In the genomic region with DNA sequence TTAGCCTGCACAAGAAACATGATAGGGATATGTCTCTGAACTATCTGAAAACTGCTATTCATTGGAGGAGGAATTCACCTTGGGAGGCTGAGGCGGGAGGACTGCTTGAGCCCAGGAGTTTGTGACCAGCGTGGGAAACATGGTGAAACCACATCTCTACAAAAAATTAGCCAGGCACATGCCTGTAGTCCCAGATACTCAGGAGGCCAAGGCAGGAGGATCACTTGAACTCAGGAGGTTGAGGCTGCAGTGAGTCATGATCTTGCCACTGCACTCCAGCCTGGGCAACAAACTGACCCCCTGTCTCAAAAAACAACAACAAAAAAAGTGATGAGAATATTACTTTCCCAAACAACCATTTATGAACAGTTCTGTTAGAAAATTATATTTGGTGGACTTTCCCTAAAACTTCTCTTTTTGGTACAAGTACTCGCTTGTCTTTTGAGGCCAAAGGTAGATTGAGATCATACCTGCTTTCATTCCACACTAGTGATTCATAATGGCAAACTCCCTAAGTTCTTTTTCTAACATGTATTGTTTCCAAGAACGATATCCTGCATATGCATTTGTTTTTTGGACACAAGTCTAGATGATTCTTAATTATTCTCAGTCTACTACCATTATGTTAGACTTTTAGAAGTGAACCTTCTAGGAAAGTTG, we compare ENCODE assay signal across 34 cellular contexts.
"Had no signal": no experiment of that assay in that cellular context is flagged by ENCODE, and none has a peak within 500 bp of the region (broad histone marks: within the 10 kb centered on the region; RNA-seq: fewer than 3 reads in every experiment).

No MANE protein-coding gene starts in this region.

- H3K9me3 ChIP-seq: colonic mucosa, heart right ventricle, ovary, upper lobe of left lung, vagina had no signal

- ATAC-seq: activated CD4-positive, CD25-positive, alpha-beta regulatory T cell treated with anti-CD3 and anti-CD28 coated beads, Interleukin-2, amount 50 U/mL, for 24 hours; activated naive CD4-positive, alpha-beta T cell treated with anti-CD3 and anti-CD28 coated beads, Interleukin-2, amount 50 U/mL, for 72 hours; activated T-helper 17 cell treated with anti-CD3 and anti-CD28 coated beads, Interleukin-2, amount 50 U/mL, for 72 hours; heart right ventricle; left colon; naive thymus-derived CD4-positive, alpha-beta T cell; sciatic nerve; stimulated activated effector memory CD8-positive, alpha-beta T cell treated with anti-CD3 and anti-CD28 coated beads, Interleukin-12 subunit alpha, Interleukin-12 subunit beta, amount 100 ng/mL, for 72 hours; stimulated activated naive CD8-positive, alpha-beta T cell treated with anti-CD3 and anti-CD28 coated beads, Interleukin-15, amount 100 ng/mL, for 72 hours had no signal

- DNase-seq: activated CD4-positive, alpha-beta memory T cell treated with anti-CD3 and anti-CD28 coated beads for 36 hours; activated CD4-positive, alpha-beta T cell treated with anti-CD3 and anti-CD28 coated beads, Interleukin-2, amount 10 ng/mL, durations not matched to agents 24 days and 14 days; activated CD8-positive, alpha-beta memory T cell treated with anti-CD3 and anti-CD28 coated beads, Interleukin-2, amount 50 U/mL, for 48 hours; activated gamma-delta T cell treated with Interleukin-2 at 50 U/mL for 16 hours; activated T-cell treated with anti-CD3 and anti-CD28 coated beads, Interleukin-2, amount 50 U/mL, for 24 hours; cerebellar nuclear complex; colonic mucosa; effector memory CD4-positive, alpha-beta T cell; foreskin fibroblast; heart right ventricle; islet precursor cell; left colon; naive thymus-derived CD4-positive, alpha-beta T cell; ovary; retina; stimulated activated CD4-positive, alpha-beta T cell treated with anti-CD3 and anti-CD28 coated beads, Interleukin-4, amount 100 ng/mL, for 24 hours; stimulated activated naive CD8-positive, alpha-beta T cell treated with anti-CD3 and anti-CD28 coated beads, Interleukin-15, amount 100 ng/mL, for 72 hours; substantia nigra; SW 1271; T-helper 9 cell; WERI-Rb-1 had no signal

- H3K27ac Mint-ChIP-seq: activated CD4-positive, alpha-beta memory T cell treated with anti-CD3 and anti-CD28 coated beads for 36 hours; activated CD4-positive, alpha-beta T cell treated with anti-CD3 and anti-CD28 coated beads, Interleukin-2, amount 10 ng/mL, durations not matched to agents 24 days and 14 days; activated naive CD4-positive, alpha-beta T cell treated with anti-CD3 and anti-CD28 coated beads, Interleukin-2, amount 50 U/mL, for 72 hours; activated T-cell treated with anti-CD3 and anti-CD28 coated beads, Interleukin-2, amount 50 U/mL, for 24 hours; activated T-helper 17 cell treated with anti-CD3 and anti-CD28 coated beads, Interleukin-2, amount 50 U/mL, for 72 hours; mesothelial cell of epicardium; naive thymus-derived CD4-positive, alpha-beta T cell; progenitor cell of endocrine pancreas; stimulated activated effector memory CD8-positive, alpha-beta T cell treated with anti-CD3 and anti-CD28 coated beads, Interleukin-12 subunit alpha, Interleukin-12 subunit beta, amount 100 ng/mL, for 72 hours; T-helper 1 cell treated with Interleukin-12 subunit alpha and Interleukin-12 subunit beta and Interleukin-4 antibody, amounts not matched to agents 30 μg/mL and 1 μg/mL, for 36 hours had no signal

- H3K4me3 ChIP-seq: cardiac muscle cell, colonic mucosa, heart right ventricle, ovary, skin epidermis, upper lobe of left lung, vagina had no signal

- H3K27me3 Mint-ChIP-seq: activated CD4-positive, alpha-beta memory T cell treated with anti-CD3 and anti-CD28 coated beads for 36 hours; activated CD4-positive, alpha-beta T cell treated with anti-CD3 and anti-CD28 coated beads, Interleukin-2, amount 10 ng/mL, durations not matched to agents 24 days and 14 days; activated T-cell treated with anti-CD3 and anti-CD28 coated beads, Interleukin-2, amount 50 U/mL, for 24 hours; activated T-helper 17 cell treated with anti-CD3 and anti-CD28 coated beads, Interleukin-2, amount 50 U/mL, for 72 hours; naive thymus-derived CD4-positive, alpha-beta T cell; progenitor cell of endocrine pancreas; stimulated activated naive CD8-positive, alpha-beta T cell treated with anti-CD3 and anti-CD28 coated beads, Interleukin-15, amount 100 ng/mL, for 72 hours had no signal

- H3K27me3 ChIP-seq: cardiac muscle cell, colonic mucosa, heart right ventricle, ovary, upper lobe of left lung, vagina had no signal

- FAIRE-seq: TTC549 had no signal

- H3K36me3 ChIP-seq: colonic mucosa, ovary had no signal

- H3K27ac ChIP-seq: cardiac muscle cell, colonic mucosa, heart right ventricle, ovary, skin epidermis, upper lobe of left lung, vagina, WERI-Rb-1 had no signal

- H3K4me3 Mint-ChIP-seq: activated CD4-positive, alpha-beta memory T cell treated with anti-CD3 and anti-CD28 coated beads for 36 hours; activated CD4-positive, alpha-beta T cell treated with anti-CD3 and anti-CD28 coated beads, Interleukin-2, amount 10 ng/mL, durations not matched to agents 24 days and 14 days; activated T-cell treated with anti-CD3 and anti-CD28 coated beads, Interleukin-2, amount 50 U/mL, for 24 hours; activated T-helper 17 cell treated with anti-CD3 and anti-CD28 coated beads, Interleukin-2, amount 50 U/mL, for 72 hours; mesothelial cell of epicardium; naive thymus-derived CD4-positive, alpha-beta T cell; stimulated activated effector memory CD8-positive, alpha-beta T cell treated with anti-CD3 and anti-CD28 coated beads, Interleukin-12 subunit alpha, Interleukin-12 subunit beta, amount 100 ng/mL, for 72 hours; stimulated activated naive CD8-positive, alpha-beta T cell treated with anti-CD3 and anti-CD28 coated beads, Interleukin-15, amount 100 ng/mL, for 72 hours; T-helper 1 cell treated with Interleukin-12 subunit alpha and Interleukin-12 subunit beta and Interleukin-4 antibody, amounts not matched to agents 30 μg/mL and 1 μg/mL, for 36 hours had no signal

- H3K9me3 Mint-ChIP-seq: activated CD4-positive, alpha-beta memory T cell treated with anti-CD3 and anti-CD28 coated beads for 36 hours; activated CD4-positive, alpha-beta T cell treated with anti-CD3 and anti-CD28 coated beads, Interleukin-2, amount 10 ng/mL, durations not matched to agents 24 days and 14 days; activated naive CD4-positive, alpha-beta T cell treated with anti-CD3 and anti-CD28 coated beads, Interleukin-2, amount 50 U/mL, for 72 hours; activated T-cell treated with anti-CD3 and anti-CD28 coated beads, Interleukin-2, amount 50 U/mL, for 24 hours; activated T-helper 17 cell treated with anti-CD3 and anti-CD28 coated beads, Interleukin-2, amount 50 U/mL, for 72 hours; mesothelial cell of epicardium; naive thymus-derived CD4-positive, alpha-beta T cell; stimulated activated effector memory CD8-positive, alpha-beta T cell treated with anti-CD3 and anti-CD28 coated beads, Interleukin-12 subunit alpha, Interleukin-12 subunit beta, amount 100 ng/mL, for 72 hours; stimulated activated naive CD8-positive, alpha-beta T cell treated with anti-CD3 and anti-CD28 coated beads, Interleukin-15, amount 100 ng/mL, for 72 hours; T-helper 1 cell treated with Interleukin-12 subunit alpha and Interleukin-12 subunit beta and Interleukin-4 antibody, amounts not matched to agents 30 μg/mL and 1 μg/mL, for 36 hours had no signal

- H3K4me1 ChIP-seq: colonic mucosa, heart right ventricle, upper lobe of left lung, vagina had no signal

- H3K4me1 Mint-ChIP-seq: activated CD4-positive, alpha-beta T cell treated with anti-CD3 and anti-CD28 coated beads, Interleukin-2, amount 10 ng/mL, durations not matched to agents 24 days and 14 days; activated T-helper 17 cell treated with anti-CD3 and anti-CD28 coated beads, Interleukin-2, amount 50 U/mL, for 72 hours; stimulated activated effector memory CD8-positive, alpha-beta T cell treated with anti-CD3 and anti-CD28 coated beads, Interleukin-12 subunit alpha, Interleukin-12 subunit beta, amount 100 ng/mL, for 72 hours; stimulated activated naive CD8-positive, alpha-beta T cell treated with anti-CD3 and anti-CD28 coated beads, Interleukin-15, amount 100 ng/mL, for 72 hours had no signal
